In genomic region chr1:99548924-99549605, GRCh38 we compare ENCODE assay signal across 13 cellular contexts.
DNase-seq lines count a peak whose midpoint lies in the region; ATAC-seq and TF ChIP-seq lines count a peak whose summit lies in the region.
"Had no signal": no experiment of that assay in that cellular context is flagged by ENCODE, and none has a peak within 500 bp of the region (broad histone marks: within the 10 kb centered on the region; RNA-seq: fewer than 3 reads in every experiment).

No MANE protein-coding gene starts in this region.

- no peaks in the 10 kb centered on the region for H3K27me3 ChIP-seq in heart right ventricle

- WGBS in heart right ventricle, 2 donors = 13 to 15% methylated on average over 3 of the region's 3 CpGs

- H3K27me3 Mint-ChIP-seq in activated CD4-positive, alpha-beta T cell treated with anti-CD3 and anti-CD28 coated beads for 36 hours = peaks cover 13% of the 10 kb centered on the region

- no peaks in the 10 kb centered on the region for H3K36me3 ChIP-seq in heart right ventricle

- H3K9me3 ChIP-seq in heart right ventricle = no peaks in the 10 kb centered on the region

- H3K36me3 Mint-ChIP-seq in activated CD4-positive, alpha-beta T cell treated with anti-CD3 and anti-CD28 coated beads for 36 hours (ENCODE audit: low read depth) = no peaks in the 10 kb centered on the region
- H3K36me3 Mint-ChIP-seq: IgD-negative memory B cell; naive thymus-derived CD4-positive, alpha-beta T cell had no signal

- TF ChIP-seq CTCF in heart right ventricle (IDR thresholded peaks at IDR 0.05) = no peak

- POLR2A ChIA-PET in activated CD4-positive, alpha-beta T cell treated with anti-CD3 and anti-CD28 coated beads for 36 hours (lab: Charles Lee) = no interaction called here

- peak; percentile 82 to 100 (median 98) for ATAC-seq in heart right ventricle
- no peak for ATAC-seq in HG02571 (IDR thresholded peaks at IDR 0.05; ENCODE audit: unreplicated experiment)
- ATAC-seq in HG03565 (IDR thresholded peaks at IDR 0.05; ENCODE audit: unreplicated experiment) = no peak
- ATAC-seq in activated CD4-positive, alpha-beta T cell treated with anti-CD3 and anti-CD28 coated beads for 36 hours = no peak
- ATAC-seq: activated CD8-positive, alpha-beta T cell treated with anti-CD3 and anti-CD28 coated beads, Interleukin-2, amount 10 ng/mL, durations not matched to agents 7 days and 5 days; naive thymus-derived CD4-positive, alpha-beta T cell; stimulated activated naive CD8-positive, alpha-beta T cell treated with anti-CD3 and anti-CD28 coated beads, Interleukin-15, Interleukin-2, amounts not matched to agents 100 U/mL and 50 U/mL, for 24 hours had no signal

- H3K27ac ChIP-seq in heart right ventricle = peak overlapping the region in 9 of 10 donors; percentile 24 to 70 (median 60)

- CTCF ChIA-PET in activated CD4-positive, alpha-beta T cell treated with anti-CD3 and anti-CD28 coated beads for 36 hours (lab: Charles Lee) = no interaction called here

- H3K4me1 Mint-ChIP-seq in activated CD4-positive, alpha-beta T cell treated with anti-CD3 and anti-CD28 coated beads for 36 hours = no peaks in the 10 kb centered on the region
- H3K4me1 Mint-ChIP-seq: IgD-negative memory B cell had no signal

- peak overlapping the region in 2 of 10 donors; percentile 2 to 15 for H3K4me3 ChIP-seq in heart right ventricle

- no peak overlapping the region for H3K27ac Mint-ChIP-seq in activated CD4-positive, alpha-beta T cell treated with anti-CD3 and anti-CD28 coated beads for 36 hours
- H3K27ac Mint-ChIP-seq: activated CD8-positive, alpha-beta T cell treated with anti-CD3 and anti-CD28 coated beads, Interleukin-2, amount 10 ng/mL, durations not matched to agents 7 days and 5 days; IgD-negative memory B cell; naive thymus-derived CD4-positive, alpha-beta T cell had no signal

- intact Hi-C loops in heart right ventricle (cut with DNase I) = loop anchor here in 2 of 10 donors (5.0 kb wide), 2 partner anchors 43 to 98 kb away; partner anchors contain the start of gene PALMD (in 2 of the 2)
- intact Hi-C loops in activated CD4-positive, alpha-beta T cell treated with anti-CD3 and anti-CD28 coated beads for 36 hours (cut with DNase I, micrococcal nuclease) = no loop called here

- H3K9me3 Mint-ChIP-seq in activated CD4-positive, alpha-beta T cell treated with anti-CD3 and anti-CD28 coated beads for 36 hours (ENCODE audit: low read depth) = no peaks in the 10 kb centered on the region

- H3K4me1 ChIP-seq in heart right ventricle = peaks cover 0 to 28% (median 13%) of the 10 kb centered on the region in 9 donors

- peak; percentile 39 for DNase-seq in NCI-H2107 treated with DMSO at 0.1 percent for 48 hours (lab: John Stamatoyannopoulos, UW; ENCODE audit: unreplicated experiment)
- DNase-seq in NCI-H2107 (lab: John Stamatoyannopoulos, UW) = no peak
- peak; percentile 93 for DNase-seq in RPMI8226
- peak in 1 of 2 donors; percentile 82 for DNase-seq in heart right ventricle
- DNase-seq in smooth muscle cell of the brain vasculature (ENCODE audit: low read depth, low spot score) = peak; percentile 72
- no peak for DNase-seq in activated CD4-positive, alpha-beta T cell treated with anti-CD3 and anti-CD28 coated beads for 36 hours
- DNase-seq: activated CD8-positive, alpha-beta T cell treated with anti-CD3 and anti-CD28 coated beads, Interleukin-2, amount 10 ng/mL, durations not matched to agents 7 days and 5 days; naive thymus-derived CD4-positive, alpha-beta T cell; NCI-H526 treated with DMSO at 0.1 percent for 48 hours; stimulated activated naive CD8-positive, alpha-beta T cell treated with anti-CD3 and anti-CD28 coated beads, Interleukin-15, Interleukin-2, amounts not matched to agents 100 U/mL and 50 U/mL, for 24 hours had no signal

- H3K4me3 Mint-ChIP-seq in activated CD4-positive, alpha-beta T cell treated with anti-CD3 and anti-CD28 coated beads for 36 hours = no peak overlapping the region
- H3K4me3 Mint-ChIP-seq: activated CD8-positive, alpha-beta T cell treated with anti-CD3 and anti-CD28 coated beads, Interleukin-2, amount 10 ng/mL, durations not matched to agents 7 days and 5 days; IgD-negative memory B cell; naive thymus-derived CD4-positive, alpha-beta T cell had no signal

Comparison
In these comparisons a context has a peak if more than half of its experiments do, and no peak if none do; other contexts are left out.
1. DNase-seq: peak in NCI-H2107 treated with DMSO at 0.1 percent for 48 hours (single experiment), RPMI8226 (single experiment) and smooth muscle cell of the brain vasculature (single experiment); none in NCI-H2107 (single experiment) and activated CD4-positive, alpha-beta T cell treated with anti-CD3 and anti-CD28 coated beads for 36 hours (single experiment).
2. ATAC-seq: peak in heart right ventricle (8 of 8); none in HG02571 (single experiment), HG03565 (single experiment) and activated CD4-positive, alpha-beta T cell treated with anti-CD3 and anti-CD28 coated beads for 36 hours (single experiment).